In genomic region chr6:77383026-77383425, GRCh38 we compare ENCODE assay signal across 26 cellular contexts.
"Had no signal": no experiment of that assay in that cellular context is flagged by ENCODE, and none has a peak within 500 bp of the region (broad histone marks: within the 10 kb centered on the region; RNA-seq: fewer than 3 reads in every experiment).

No MANE protein-coding gene starts in this region.

- H3K9ac ChIP-seq: neural progenitor cell, parathyroid adenoma had no signal

- H3K4me2 ChIP-seq: neural progenitor cell, smooth muscle cell had no signal

- H3K27me3 ChIP-seq: breast epithelium, neural progenitor cell, suprapubic skin, tibial artery had no signal

- H2AFZ ChIP-seq: neural progenitor cell, parathyroid adenoma had no signal

- DNase-seq: activated CD4-positive, alpha-beta T cell treated with anti-CD3 and anti-CD28 coated beads, Interleukin-2, amount 50 U/mL, for 1 hour; activated CD8-positive, alpha-beta T cell treated with anti-CD3 and anti-CD28 coated beads for 36 hours; activated gamma-delta T cell treated with Interleukin-2 at 50 U/mL for 16 hours; activated naive CD8-positive, alpha-beta T cell treated with anti-CD3 and anti-CD28 coated beads, Interleukin-2, amount 50 U/mL, for 24 hours; activated T-cell treated with anti-CD3 and anti-CD28 coated beads, Interleukin-2, amount 50 U/mL, for 4 hours; dermis blood vessel endothelial cell; effector CD4-positive, alpha-beta T cell; head of caudate nucleus; hippocampal formation; kidney; left colon; mammary epithelial cell; naive thymus-derived CD8-positive, alpha-beta T cell; occipital lobe; psoas muscle; stimulated activated CD4-positive, alpha-beta T cell treated with anti-CD3 and anti-CD28 coated beads, Interleukin-1b, Interleukin-23, amount 100 ng/mL, for 48 hours; stimulated activated naive CD4-positive, alpha-beta T cell; tibial artery had no signal

- H3K4me3 ChIP-seq: breast epithelium, neural progenitor cell, psoas muscle, smooth muscle cell, suprapubic skin, tibial artery had no signal

- H3K9me3 ChIP-seq: breast epithelium, psoas muscle, suprapubic skin, tibial artery had no signal

- H3K27ac ChIP-seq: breast epithelium, epithelial cell of prostate, neural progenitor cell, parathyroid adenoma, psoas muscle, suprapubic skin, tibial artery had no signal

- ATAC-seq: activated CD8-positive, alpha-beta T cell treated with anti-CD3 and anti-CD28 coated beads for 36 hours; activated naive CD8-positive, alpha-beta T cell treated with anti-CD3 and anti-CD28 coated beads, Interleukin-2, amount 50 U/mL, for 24 hours; activated T-cell treated with anti-CD3 and anti-CD28 coated beads, Interleukin-2, amount 50 U/mL, for 4 hours; activated T-helper 17 cell treated with anti-CD3 and anti-CD28 coated beads, Interleukin-2, amount 50 U/mL, for 72 hours; left colon; naive thymus-derived CD8-positive, alpha-beta T cell; psoas muscle; WTC11 had no signal

- H3K36me3 ChIP-seq: breast epithelium, neural progenitor cell, suprapubic skin, tibial artery had no signal

- H3K4me1 ChIP-seq: breast epithelium, neural progenitor cell, parathyroid adenoma, psoas muscle, suprapubic skin, tibial artery had no signal
